ENCODE assay signal across 1 cellular context in the genomic region with DNA sequence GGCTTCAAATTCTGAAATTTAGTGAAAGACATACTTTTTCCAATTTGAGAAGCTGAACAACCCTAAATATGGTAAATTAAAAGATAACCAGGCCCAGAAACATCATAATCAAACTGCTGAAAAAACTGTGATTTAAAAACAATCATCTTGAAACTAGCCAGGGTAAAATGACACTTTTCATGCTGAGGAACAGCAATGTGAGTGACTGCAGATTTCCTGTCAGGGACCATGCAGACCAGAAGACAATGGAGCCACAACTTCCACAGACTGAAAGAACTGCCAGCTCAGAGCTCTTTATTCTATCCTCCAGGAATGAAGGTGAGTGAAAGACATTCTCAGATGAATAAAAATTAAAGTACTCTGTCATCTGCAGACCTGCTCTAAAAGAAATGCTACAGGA.
TF ChIP-seq lines count a peak whose summit lies in the region.

No MANE protein-coding gene starts in this region.

TF ChIP-seq in HEK293, 187 proteins besides CTCF, POLR2A, EP300 and RAD21 (continued from another document):
- TF ChIP-seq, protein P1, sequence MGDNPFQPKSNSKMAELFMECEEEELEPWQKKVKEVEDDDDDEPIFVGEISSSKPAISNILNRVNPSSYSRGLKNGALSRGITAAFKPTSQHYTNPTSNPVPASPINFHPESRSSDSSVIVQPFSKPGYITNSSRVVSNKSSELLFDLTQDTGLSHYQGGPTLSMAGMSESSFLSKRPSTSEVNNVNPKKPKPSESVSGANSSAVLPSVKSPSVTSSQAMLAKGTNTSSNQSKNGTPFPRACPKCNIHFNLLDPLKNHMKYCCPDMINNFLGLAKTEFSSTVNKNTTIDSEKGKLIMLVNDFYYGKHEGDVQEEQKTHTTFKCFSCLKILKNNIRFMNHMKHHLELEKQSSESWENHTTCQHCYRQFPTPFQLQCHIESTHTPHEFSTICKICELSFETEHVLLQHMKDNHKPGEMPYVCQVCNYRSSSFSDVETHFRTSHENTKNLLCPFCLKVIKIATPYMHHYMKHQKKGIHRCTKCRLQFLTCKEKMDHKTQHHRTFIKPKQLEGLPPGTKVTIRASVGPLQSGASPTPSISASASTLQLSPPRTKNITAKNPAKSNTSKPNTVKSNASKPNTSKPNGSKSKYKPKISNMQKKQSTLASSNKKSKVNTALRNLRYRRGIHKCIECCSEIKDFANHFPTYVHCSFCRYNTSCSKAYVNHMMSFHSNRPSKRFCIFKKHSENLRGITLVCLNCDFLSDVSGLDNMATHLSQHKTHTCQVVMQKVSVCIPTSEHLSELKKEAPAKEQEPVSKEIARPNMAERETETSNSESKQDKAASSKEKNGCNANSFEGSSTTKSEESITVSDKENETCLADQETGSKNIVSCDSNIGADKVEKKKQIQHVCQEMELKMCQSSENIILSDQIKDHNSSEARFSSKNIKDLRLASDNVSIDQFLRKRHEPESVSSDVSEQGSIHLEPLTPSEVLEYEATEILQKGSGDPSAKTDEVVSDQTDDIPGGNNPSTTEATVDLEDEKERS (tag by site-specific recombination; IDR thresholded peaks at IDR 0.05): 0 out of 2 replicates have a peak, but pooled peaks have one; percentile 27
- peak; percentile 96 for TF ChIP-seq ZNF677 (tag by site-specific recombination; IDR thresholded peaks at IDR 0.05)
- TF ChIP-seq ZNF394 (tag by site-specific recombination; IDR thresholded peaks at IDR 0.05; ENCODE audit: borderline replicate concordance): no peak
- TF ChIP-seq, protein P2, sequence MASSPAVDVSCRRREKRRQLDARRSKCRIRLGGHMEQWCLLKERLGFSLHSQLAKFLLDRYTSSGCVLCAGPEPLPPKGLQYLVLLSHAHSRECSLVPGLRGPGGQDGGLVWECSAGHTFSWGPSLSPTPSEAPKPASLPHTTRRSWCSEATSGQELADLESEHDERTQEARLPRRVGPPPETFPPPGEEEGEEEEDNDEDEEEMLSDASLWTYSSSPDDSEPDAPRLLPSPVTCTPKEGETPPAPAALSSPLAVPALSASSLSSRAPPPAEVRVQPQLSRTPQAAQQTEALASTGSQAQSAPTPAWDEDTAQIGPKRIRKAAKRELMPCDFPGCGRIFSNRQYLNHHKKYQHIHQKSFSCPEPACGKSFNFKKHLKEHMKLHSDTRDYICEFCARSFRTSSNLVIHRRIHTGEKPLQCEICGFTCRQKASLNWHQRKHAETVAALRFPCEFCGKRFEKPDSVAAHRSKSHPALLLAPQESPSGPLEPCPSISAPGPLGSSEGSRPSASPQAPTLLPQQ (tag by site-specific recombination; IDR thresholded peaks at IDR 0.05): no peak
- peak; percentile 35 for TF ChIP-seq ZNF529 (tag by site-specific recombination; IDR thresholded peaks at IDR 0.05; ENCODE audit: insufficient replicate concordance)
- TF ChIP-seq GLI4 (tag by site-specific recombination; IDR thresholded peaks at IDR 0.05): no peak
- peak; percentile 91 for TF ChIP-seq SETDB1 (IDR thresholded peaks at IDR 0.05; ENCODE audit: insufficient read length, low read length)
- no peak for TF ChIP-seq ZNF324 (tag by site-specific recombination; IDR thresholded peaks at IDR 0.05)
- TF ChIP-seq ZNF626 (tag by site-specific recombination; IDR thresholded peaks at IDR 0.05): peak; percentile 93; the same call in 1 of the 2 replicates
- TF ChIP-seq TRIM28 (IDR thresholded peaks at IDR 0.05; ENCODE audit: borderline replicate concordance, low read length): peak; percentile 96; the same call in 1 of the 2 replicates
- TF ChIP-seq, protein P3, sequence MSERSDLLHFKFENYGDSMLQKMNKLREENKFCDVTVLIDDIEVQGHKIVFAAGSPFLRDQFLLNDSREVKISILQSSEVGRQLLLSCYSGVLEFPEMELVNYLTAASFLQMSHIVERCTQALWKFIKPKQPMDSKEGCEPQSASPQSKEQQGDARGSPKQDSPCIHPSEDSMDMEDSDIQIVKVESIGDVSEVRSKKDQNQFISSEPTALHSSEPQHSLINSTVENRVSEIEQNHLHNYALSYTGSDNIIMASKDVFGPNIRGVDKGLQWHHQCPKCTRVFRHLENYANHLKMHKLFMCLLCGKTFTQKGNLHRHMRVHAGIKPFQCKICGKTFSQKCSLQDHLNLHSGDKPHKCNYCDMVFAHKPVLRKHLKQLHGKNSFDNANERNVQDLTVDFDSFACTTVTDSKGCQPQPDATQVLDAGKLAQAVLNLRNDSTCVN (tag by site-specific recombination; optimal IDR thresholded peaks at IDR 0.05): no peak
- TF ChIP-seq ZNF610 (tag by site-specific recombination; IDR thresholded peaks at IDR 0.05; ENCODE audit: borderline replicate concordance): no peak
- no peak for TF ChIP-seq ZNF843 (tag by site-specific recombination; IDR thresholded peaks at IDR 0.05)
- TF ChIP-seq RBAK (tag by site-specific recombination; IDR thresholded peaks at IDR 0.05): no peak
- TF ChIP-seq GLIS1 (tag by site-specific recombination; IDR thresholded peaks at IDR 0.05): no peak
- TF ChIP-seq ZNF670 (tag by site-specific recombination; IDR thresholded peaks at IDR 0.05; ENCODE audit: low read depth): no peak
- no peak for TF ChIP-seq ZNF544 (tag by site-specific recombination; IDR thresholded peaks at IDR 0.05)
- peak; percentile 94 for TF ChIP-seq ZNF184 (tag by site-specific recombination; IDR thresholded peaks at IDR 0.05)
- TF ChIP-seq GFI1B (tag by site-specific recombination; IDR thresholded peaks at IDR 0.05): no peak
- TF ChIP-seq, protein P4, sequence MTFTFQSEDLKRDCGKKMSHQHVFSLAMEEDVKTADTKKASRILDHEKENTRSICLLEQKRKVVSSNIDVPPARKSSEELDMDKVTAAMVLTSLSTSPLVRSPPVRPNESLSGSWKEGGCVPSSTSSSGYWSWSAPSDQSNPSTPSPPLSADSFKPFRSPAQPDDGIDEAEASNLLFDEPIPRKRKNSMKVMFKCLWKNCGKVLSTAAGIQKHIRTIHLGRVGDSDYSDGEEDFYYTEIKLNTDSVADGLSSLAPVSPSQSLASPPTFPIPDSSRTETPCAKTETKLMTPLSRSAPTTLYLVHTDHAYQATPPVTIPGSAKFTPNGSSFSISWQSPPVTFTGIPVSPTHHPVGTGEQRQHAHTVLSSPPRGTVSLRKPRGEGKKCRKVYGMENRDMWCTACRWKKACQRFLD (tag by site-specific recombination; IDR thresholded peaks at IDR 0.05): no peak
